Comparison of ENCODE assay signal across 8 cellular contexts in the genomic region with DNA sequence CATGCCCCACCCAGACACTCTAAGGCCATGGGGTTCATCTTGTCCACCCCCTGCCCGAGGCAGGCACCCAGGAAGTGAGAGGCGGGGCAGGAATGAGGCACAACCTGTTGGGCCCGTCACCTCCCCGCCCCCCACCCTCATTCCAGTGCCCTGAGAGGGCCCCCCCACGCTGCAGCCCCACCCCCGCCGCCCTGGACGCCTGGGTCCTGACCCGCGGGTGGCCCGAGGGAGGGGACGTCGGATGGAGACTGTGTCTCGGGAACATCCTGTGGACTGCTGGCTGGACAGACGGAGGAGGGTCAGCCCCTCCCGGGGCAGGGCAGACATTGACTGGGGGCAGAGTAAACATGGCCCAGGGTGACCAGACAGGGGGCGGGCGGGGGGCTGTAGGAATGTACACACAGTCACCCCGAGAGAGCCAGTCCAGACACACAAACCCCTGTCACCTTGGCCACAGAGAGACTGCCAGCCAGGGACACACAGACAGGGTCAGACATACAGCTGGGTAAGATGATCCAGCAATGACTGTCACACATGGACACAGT. TPM values are rescaled to one million over a fixed set of nuclear protein-coding genes. Genes with fewer than 3 reads are reported as not detected.
DNase-seq lines count a peak whose midpoint lies in the region; ATAC-seq and TF ChIP-seq lines count a peak whose summit lies in the region.

No MANE protein-coding gene starts in this region.

- peak overlapping the region; percentile 71 for H3K4me3 Mint-ChIP-seq in T-helper 2 cell treated with Interferon-gamma antibody and Interleukin-4, amounts not matched to agents 5 μg/mL and 100 μg/mL, for 36 hours
- H3K4me3 Mint-ChIP-seq in glutamatergic neuron (ENCODE audit: unreplicated experiment) = peak overlapping the region; percentile 76

- DNase-seq in DND-41 (no peak), glutamatergic neuron (no peak), posterior vena cava (ENCODE audit: low spot score) (peak; percentile 90), H4 (ENCODE audit: low spot score) (no peak), NCI-H1105 (lab: John Stamatoyannopoulos, UW) (no peak), superior temporal gyrus (ENCODE audit: extremely low spot score) (no peak)
- peak; percentile 38 for DNase-seq in T-helper 2 cell treated with Interferon-gamma antibody and Interleukin-4, amounts not matched to agents 5 μg/mL and 100 μg/mL, for 36 hours (ENCODE audit: low spot score)

- no peaks in the 10 kb centered on the region for H3K36me3 ChIP-seq in DND-41 (ENCODE audit: insufficient read depth, low read length)

- H3K9ac ChIP-seq in DND-41 (ENCODE audit: low read depth, low read length) = peak overlapping the region; percentile 84

- no peak overlapping the region for H3K27ac Mint-ChIP-seq in T-helper 2 cell treated with Interferon-gamma antibody and Interleukin-4, amounts not matched to agents 5 μg/mL and 100 μg/mL, for 36 hours
- no peak overlapping the region for H3K27ac Mint-ChIP-seq in glutamatergic neuron (ENCODE audit: unreplicated experiment)

- peak overlapping the region; percentile 76 for H3K27ac ChIP-seq in DND-41 (ENCODE audit: low read length)

- peaks cover 27% of the 10 kb centered on the region for H3K4me1 Mint-ChIP-seq in T-helper 2 cell treated with Interferon-gamma antibody and Interleukin-4, amounts not matched to agents 5 μg/mL and 100 μg/mL, for 36 hours (ENCODE audit: low read depth)
- peaks cover 16% of the 10 kb centered on the region for H3K4me1 Mint-ChIP-seq in glutamatergic neuron (ENCODE audit: low read depth, unreplicated experiment)

- H3K4me3 ChIP-seq in DND-41 (ENCODE audit: low read depth in 1 of 2, low read length in 2 of 2) = peak overlapping the region in 1 of 2 experiments; percentile 77; a peak in 2 of 4 replicates

- no peak for TF ChIP-seq CTCF in DND-41 (IDR thresholded peaks at IDR 0.05; ENCODE audit: borderline replicate concordance, extremely low read depth, low read length, poor library complexity, severe bottlenecking)
- no peak for TF ChIP-seq CTCF in glutamatergic neuron (IDR thresholded peaks at IDR 0.05; ENCODE audit: partially characterized antibody, unreplicated experiment)

- ATAC-seq in DND-41 (ENCODE audit: insufficient read depth, low read depth) = no peak
- ATAC-seq in GM21619 (IDR thresholded peaks at IDR 0.05; ENCODE audit: unreplicated experiment) = no peak

- H2AFZ ChIP-seq in DND-41 (ENCODE audit: low read depth, low read length) = no peak overlapping the region

- H3K79me2 ChIP-seq in DND-41 (ENCODE audit: insufficient read depth, low read length) = no peaks in the 10 kb centered on the region

- H3K27me3 ChIP-seq in DND-41 (ENCODE audit: insufficient read depth, low read length, poor library complexity) = no peaks in the 10 kb centered on the region

- intact Hi-C loops in posterior vena cava (cut with DNase I) = no loop called here

- H3K4me1 ChIP-seq in DND-41 (ENCODE audit: insufficient read depth, low read length) = peaks cover 55% of the 10 kb centered on the region

- no peaks in the 10 kb centered on the region for H3K36me3 Mint-ChIP-seq in T-helper 2 cell treated with Interferon-gamma antibody and Interleukin-4, amounts not matched to agents 5 μg/mL and 100 μg/mL, for 36 hours (ENCODE audit: low read depth)
- no peaks in the 10 kb centered on the region for H3K36me3 Mint-ChIP-seq in glutamatergic neuron (ENCODE audit: unreplicated experiment)

- H3K4me2 ChIP-seq in DND-41 (ENCODE audit: insufficient read depth, low read length) = peak overlapping the region; percentile 97

- no peaks in the 10 kb centered on the region for H3K9me3 Mint-ChIP-seq in T-helper 2 cell treated with Interferon-gamma antibody and Interleukin-4, amounts not matched to agents 5 μg/mL and 100 μg/mL, for 36 hours
- H3K9me3 Mint-ChIP-seq in glutamatergic neuron (ENCODE audit: unreplicated experiment) = peaks cover 2% of the 10 kb centered on the region

- no peaks in the 10 kb centered on the region for H3K27me3 Mint-ChIP-seq in T-helper 2 cell treated with Interferon-gamma antibody and Interleukin-4, amounts not matched to agents 5 μg/mL and 100 μg/mL, for 36 hours (ENCODE audit: low read depth)
- H3K27me3 Mint-ChIP-seq in glutamatergic neuron (ENCODE audit: unreplicated experiment) = peaks cover 4% of the 10 kb centered on the region

- no peaks in the 10 kb centered on the region; the same call in 1 of the 2 replicates for H4K20me1 ChIP-seq in DND-41 (ENCODE audit: insufficient read depth, low read length)

- no peaks in the 10 kb centered on the region for H3K9me3 ChIP-seq in DND-41 (ENCODE audit: insufficient read depth, low read length, severe bottlenecking)

RNA-seq across cellular contexts. Expression of a gene that starts 7.4 kb away (rescaled TPM):
- total RNA-seq in glutamatergic neuron (ENCODE audit: unreplicated experiment) = 24.9 TPM
- total RNA-seq in posterior vena cava = 100 to 1,000 TPM; 193 to 418 TPM
- 55.7 and 71.3 TPM in 2 replicates for total RNA-seq in H4 (2014; rRNA removed; shearing (Covaris generic))

RNA-seq across cellular contexts. Expression of a gene that starts 8.6 kb away (rescaled TPM):
- total RNA-seq in glutamatergic neuron (ENCODE audit: unreplicated experiment) = 40.1 TPM
- total RNA-seq in posterior vena cava = 10 to 100 TPM; 20.2 to 21.7 TPM
- 8.6 and 13.0 TPM in 2 replicates for total RNA-seq in H4 (2014; rRNA removed; shearing (Covaris generic))

RNA-seq across cellular contexts. Expression of a gene that starts 17.7 kb away (rescaled TPM):
- 671 TPM for total RNA-seq in glutamatergic neuron (ENCODE audit: unreplicated experiment)
- total RNA-seq in posterior vena cava = 100 to 1,000 TPM; 126 to 130 TPM
- total RNA-seq in H4 (2014; rRNA removed; shearing (Covaris generic)) = 6.1 and 6.7 TPM in 2 replicates

RNA-seq across cellular contexts. Expression of a gene that starts 17.9 kb away (rescaled TPM):
- total RNA-seq in glutamatergic neuron (ENCODE audit: unreplicated experiment) = 14.4 TPM
- 1 to 10 TPM in 1 of 2 donors, under 1 TPM in 1; 1.00 to 1.6 TPM for total RNA-seq in posterior vena cava
- not detected in 2 replicates for total RNA-seq in H4 (2014; rRNA removed; shearing (Covaris generic))

RNA-seq across cellular contexts. Expression of a gene that starts 22.5 kb away (rescaled TPM):
- total RNA-seq in glutamatergic neuron (ENCODE audit: unreplicated experiment) (16.7 TPM), posterior vena cava (1 to 10 TPM; 4.3 to 5.1 TPM)
- total RNA-seq in H4 (2014; rRNA removed; shearing (Covaris generic)) = 74.2 and 92.1 TPM in 2 replicates

Comparison
In these comparisons a context has a peak if more than half of its experiments do, and no peak if none do; other contexts are left out.
1. DNase-seq: peak in T-helper 2 cell treated with Interferon-gamma antibody and Interleukin-4, amounts not matched to agents 5 μg/mL and 100 μg/mL, for 36 hours (single experiment) and posterior vena cava (single experiment); none in DND-41 (single experiment), glutamatergic neuron (single experiment), H4 (single experiment), NCI-H1105 (single experiment) and superior temporal gyrus (single experiment).
2. RNA of a gene that starts 17.7 kb away (total RNA-seq): 671 TPM in glutamatergic neuron (single experiment) and 126 to 130 TPM in posterior vena cava; 6.1 to 6.7 TPM in H4; every median in the first group is over 10 times any median in the second.